ENCODE assay signal across 2 cellular contexts in the genomic region with DNA sequence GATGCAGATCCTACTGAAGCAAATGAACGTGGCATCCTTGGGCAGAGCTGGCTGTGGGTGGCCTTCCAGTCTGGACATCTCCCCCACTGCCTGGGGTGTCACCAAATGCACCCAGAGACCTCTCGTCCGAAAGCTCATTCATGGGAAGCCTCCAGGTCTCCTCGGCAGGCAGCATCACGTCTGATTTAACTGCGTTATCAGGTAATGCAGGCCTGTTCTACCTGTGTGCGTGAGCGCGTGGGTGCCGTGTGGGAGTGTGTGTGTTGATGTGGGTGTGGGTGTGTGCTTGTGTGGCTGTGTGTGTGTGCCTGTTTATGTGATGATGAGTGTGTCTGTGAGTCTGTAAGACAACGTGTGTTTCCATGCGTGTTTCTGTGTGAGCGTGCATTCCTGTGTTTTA. TPM values are rescaled to one million over a fixed set of nuclear protein-coding genes. Genes with fewer than 3 reads are reported as not detected.
"Had no signal": no experiment of that assay in that cellular context is flagged by ENCODE, and none has a peak within 500 bp of the region (broad histone marks: within the 10 kb centered on the region; RNA-seq: fewer than 3 reads in every experiment).

No MANE protein-coding gene starts in this region.

RNA-seq across cellular contexts. Expression of a gene that starts 35.1 kb away (rescaled TPM):
- total RNA-seq: G401, GM12878 had no signal
- polyA plus RNA-seq: GM12878 had no signal
